In genomic region chr6:33312361-33313104, GRCh38 we compare ENCODE assay signal across 8 cellular contexts. TPM values are rescaled to one million over a fixed set of nuclear protein-coding genes. Genes with fewer than 3 reads are reported as not detected.
DNase-seq lines count a peak whose midpoint lies in the region; ATAC-seq, FAIRE-seq and TF ChIP-seq lines count a peak whose summit lies in the region.

No MANE protein-coding gene starts in this region.

- DNase-seq in G401 (ENCODE audit: low spot score) (peak; percentile 96), HTR-8/SVneo (ENCODE audit: insufficient read length, low spot score) (peak; percentile 84), NOMO-1 treated with dmso at 0.1 percent for 144 hours (lab: John Stamatoyannopoulos, UW; ENCODE audit: unreplicated experiment) (peak; percentile 80), activated T-cell treated with anti-CD3 and anti-CD28 coated beads for 24 hours (ENCODE audit: low read depth) (peak; percentile 73), epithelial cell of esophagus (ENCODE audit: low read depth) (peak; percentile 91), mucosa of gallbladder (ENCODE audit: low spot score) (peak; percentile 83)
- peak; percentile 76 to 77 for DNase-seq in stimulated activated CD8-positive, alpha-beta memory T cell treated with anti-CD3 and anti-CD28 coated beads, Interleukin-7, amount 100 ng/mL, for 4 hours (ENCODE audit: low read depth in 2 of 2)

- H3K4me3 ChIP-seq in epithelial cell of esophagus (ENCODE audit: low read length): peak overlapping the region; percentile 90

- no peak for TF ChIP-seq CTCF in epithelial cell of esophagus (IDR thresholded peaks at IDR 0.05; ENCODE audit: insufficient read depth, low read depth, low read length, missing control alignments)

- in situ Hi-C loops in G401 (cut with HindIII; ENCODE audit: low sequenced_read_pairs): no loop called here

- ATAC-seq in GM18520 (IDR thresholded peaks at IDR 0.05; ENCODE audit: unreplicated experiment): no peak

- no peak for FAIRE-seq in HTR-8/SVneo (lab: Jason Lieb, UNC)

RNA-seq across cellular contexts. Expression of gene TAPBP, which starts 1.3 kb away (rescaled TPM):
- total RNA-seq in G401 (2014; rRNA removed; shearing (Covaris generic)): 29.8 and 32.7 TPM in 2 replicates
- total RNA-seq in mucosa of gallbladder: 200 TPM

RNA-seq across cellular contexts. Expression of gene ZBTB22, which starts 5.0 kb away (rescaled TPM):
- total RNA-seq in G401 (2014; rRNA removed; shearing (Covaris generic)): 12.8 and 17.1 TPM in 2 replicates
- 26.5 TPM for total RNA-seq in mucosa of gallbladder

RNA-seq across cellular contexts. Expression of gene DAXX, which starts 10.2 kb away (rescaled TPM):
- 49.3 and 66.2 TPM in 2 replicates for total RNA-seq in G401 (2014; rRNA removed; shearing (Covaris generic))
- total RNA-seq in mucosa of gallbladder: 33.9 TPM

RNA-seq across cellular contexts. Expression of gene RGL2, which starts 13.8 kb away (rescaled TPM):
- 58.4 and 62.4 TPM in 2 replicates for total RNA-seq in G401 (2014; rRNA removed; shearing (Covaris generic))
- 158 TPM for total RNA-seq in mucosa of gallbladder

RNA-seq across cellular contexts. Expression of gene PFDN6, which starts 23.1 kb away (rescaled TPM):
- total RNA-seq in G401 (2014; rRNA removed; shearing (Covaris generic)): 131 and 154 TPM in 2 replicates
- total RNA-seq in mucosa of gallbladder: 38.6 TPM
